ENCODE assay signal across 14 cellular contexts in genomic region chr15:35491999-35492398, GRCh38.
"Had no signal": no experiment of that assay in that cellular context is flagged by ENCODE, and none has a peak within 500 bp of the region (broad histone marks: within the 10 kb centered on the region; RNA-seq: fewer than 3 reads in every experiment).

No MANE protein-coding gene starts in this region.

- H3K4me3 ChIP-seq: dorsolateral prefrontal cortex, esophagus squamous epithelium, smooth muscle cell, tibial nerve had no signal

- DNase-seq: activated CD4-positive, alpha-beta memory T cell treated with anti-CD3 and anti-CD28 coated beads for 36 hours; activated CD4-positive, alpha-beta T cell treated with anti-CD3 and anti-CD28 coated beads for 1 hour; activated effector memory CD4-positive, alpha-beta T cell treated with anti-CD3 and anti-CD28 coated beads, Interleukin-2, amount 50 U/mL, for 16 hours; activated T-cell treated with anti-CD3 and anti-CD28 coated beads, Interleukin-2, amount 50 U/mL, for 4 hours; brain microvascular endothelial cell; cerebellar nuclear complex; dorsolateral prefrontal cortex; esophagus squamous epithelium; foreskin fibroblast; head of caudate nucleus; islet precursor cell; right cardiac atrium had no signal
